8 cellular contexts compared by ENCODE assay signal in the genomic region with DNA sequence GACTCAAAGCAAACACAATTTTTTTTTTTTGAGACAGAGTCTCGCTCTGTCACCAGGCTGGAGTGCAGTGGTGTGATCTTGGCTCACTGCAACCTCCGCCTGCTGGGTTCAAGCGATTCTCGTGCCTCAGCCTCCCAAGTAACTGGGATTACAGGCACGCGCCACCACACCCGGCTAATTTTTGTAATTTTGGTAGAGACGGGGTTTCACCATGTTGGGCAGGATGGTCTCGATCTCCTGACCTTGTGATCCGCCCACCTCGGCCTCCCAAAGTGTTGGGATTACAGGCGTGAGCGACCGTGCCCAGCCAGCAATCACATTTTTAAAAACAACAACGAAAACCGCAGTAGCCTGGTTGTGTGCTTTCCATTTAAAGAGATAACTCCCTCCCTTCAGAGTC. TPM values are rescaled to one million over a fixed set of nuclear protein-coding genes. Genes with fewer than 3 reads are reported as not detected.
A peak's percentile ranks its signal among the peaks of the same experiment; 100 is the strongest.
DNase-seq lines count a peak whose midpoint lies in the region; ATAC-seq and TF ChIP-seq lines count a peak whose summit lies in the region.
"Not testable (repeated sequence)": the region's sequence is repeated elsewhere in the genome, so short reads cannot be mapped to it uniquely, and the experiment has no call there.

No MANE protein-coding gene starts in this region.

- CTCF ChIA-PET in PC-9 (lab: Charles Lee): interaction anchor here (1.3 kb wide), 1 partner anchor 8 kb away, joined by 5 read pairs; no protein-coding TSS in a partner anchor

- not testable (repeated sequence) for H3K27ac ChIP-seq in GM23248
- peak overlapping the region; percentile 67; the same call in 1 of the 2 replicates for H3K27ac ChIP-seq in PC-9
- peak overlapping the region; percentile 98 for H3K27ac ChIP-seq in left ventricle myocardium inferior (replicated peaks)
- H3K27ac ChIP-seq in upper lobe of left lung: peak overlapping the region; percentile 28 to 89 (median 85)

- not testable (repeated sequence) for H3K36me3 Mint-ChIP-seq in activated T-helper 1 cell treated with anti-CD3 and anti-CD28 coated beads, Interleukin-12 subunit alpha, Interleukin-12 subunit beta, Interleukin-2, Interleukin-4 antibody, amounts not matched to agents 30 ng/mL and 10 ng/mL and 1 ng/mL, durations not matched to agents 14 hours and 24 hours and 36 hours (ENCODE audit: low read depth); dendritic cell treated with granulocyte-macrophage colony-stimulating factor and Interleukin-4, amounts not matched to agents 40 ng/mL and 50 ng/mL, for 4 days (ENCODE audit: low read depth); naive thymus-derived CD8-positive, alpha-beta T cell

- H3F3A ChIP-seq in GM23248 (ENCODE audit: insufficient read depth) (peaks cover 41% of the 10 kb centered on the region), PC-9 (ENCODE audit: insufficient read depth, low read depth) (peaks cover 30% of the 10 kb centered on the region; the same call in 1 of the 2 replicates)

- peaks cover 23% of the 10 kb centered on the region for H3K4me1 ChIP-seq in GM23248 (ENCODE audit: insufficient read depth)
- peaks cover 42% of the 10 kb centered on the region for H3K4me1 ChIP-seq in PC-9 (replicated peaks; ENCODE audit: insufficient read depth)
- H3K4me1 ChIP-seq in left ventricle myocardium inferior: peaks cover 41% of the 10 kb centered on the region
- H3K4me1 ChIP-seq in skeletal muscle satellite cell (ENCODE audit: control insufficient read depth, insufficient read depth, low read length): peaks cover 35% of the 10 kb centered on the region
- peaks cover 30 to 45% (median 38%) of the 10 kb centered on the region in 4 donors for H3K4me1 ChIP-seq in upper lobe of left lung

- not testable (repeated sequence) for H3K9ac ChIP-seq in GM23248; skeletal muscle satellite cell (ENCODE audit: low read depth, low read length)

- ATAC-seq in naive thymus-derived CD8-positive, alpha-beta T cell; upper lobe of left lung (ENCODE audit: low FRiP score in 2 of 2): not testable (repeated sequence)

- not testable (repeated sequence) for H3K27ac Mint-ChIP-seq in activated T-helper 1 cell treated with anti-CD3 and anti-CD28 coated beads, Interleukin-12 subunit alpha, Interleukin-12 subunit beta, Interleukin-2, Interleukin-4 antibody, amounts not matched to agents 30 ng/mL and 10 ng/mL and 1 ng/mL, durations not matched to agents 14 hours and 24 hours and 36 hours
- H3K27ac Mint-ChIP-seq in dendritic cell treated with granulocyte-macrophage colony-stimulating factor and Interleukin-4, amounts not matched to agents 40 ng/mL and 50 ng/mL, for 4 days: peak overlapping the region; percentile 98
- H3K27ac Mint-ChIP-seq in naive thymus-derived CD8-positive, alpha-beta T cell: peak overlapping the region in 9 of 10 donors; percentile 92 to 99 (median 99)

- BruUV-seq in PC-9 (replicated peaks; lab: Mats Ljungman, UMichigan): not testable (repeated sequence)

- H3K9me3 ChIP-seq in GM23248 (ENCODE audit: low read depth); PC-9 (ENCODE audit: insufficient read depth, low read depth); left ventricle myocardium inferior (replicated peaks); skeletal muscle satellite cell (replicated peaks; ENCODE audit: low read length); upper lobe of left lung: not testable (repeated sequence)

- intact Hi-C loops in PC-9 (cut with micrococcal nuclease; ENCODE audit: unreplicated experiment): loop anchor here (1.0 to 5.0 kb wide), 6 partner anchors 26 to 666 kb away; a partner anchor contains a TSS
- intact Hi-C loops in activated T-helper 1 cell treated with anti-CD3 and anti-CD28 coated beads, Interleukin-12 subunit alpha, Interleukin-12 subunit beta, Interleukin-2, Interleukin-4 antibody, amounts not matched to agents 30 ng/mL and 10 ng/mL and 1 ng/mL, durations not matched to agents 14 hours and 24 hours and 36 hours (cut with micrococcal nuclease): loop anchor here (2.0 kb wide), 2 partner anchors 257 to 667 kb away; a partner anchor contains a TSS
- intact Hi-C loops in dendritic cell treated with granulocyte-macrophage colony-stimulating factor and Interleukin-4, amounts not matched to agents 40 ng/mL and 50 ng/mL, for 4 days (cut with micrococcal nuclease): loop anchor here (10.0 kb wide), 2 partner anchors 569 to 1359 kb away; a partner anchor contains a TSS
- intact Hi-C loops in left ventricle myocardium inferior (cut with micrococcal nuclease): not testable (repeated sequence)

- peak overlapping the region; percentile 92 for H3K4me3 Mint-ChIP-seq in activated T-helper 1 cell treated with anti-CD3 and anti-CD28 coated beads, Interleukin-12 subunit alpha, Interleukin-12 subunit beta, Interleukin-2, Interleukin-4 antibody, amounts not matched to agents 30 ng/mL and 10 ng/mL and 1 ng/mL, durations not matched to agents 14 hours and 24 hours and 36 hours
- H3K4me3 Mint-ChIP-seq in dendritic cell treated with granulocyte-macrophage colony-stimulating factor and Interleukin-4, amounts not matched to agents 40 ng/mL and 50 ng/mL, for 4 days: not testable (repeated sequence)
- peak overlapping the region in 7 of 10 donors; percentile 16 to 98 (median 92) for H3K4me3 Mint-ChIP-seq in naive thymus-derived CD8-positive, alpha-beta T cell

- H3K4me1 Mint-ChIP-seq in activated T-helper 1 cell treated with anti-CD3 and anti-CD28 coated beads, Interleukin-12 subunit alpha, Interleukin-12 subunit beta, Interleukin-2, Interleukin-4 antibody, amounts not matched to agents 30 ng/mL and 10 ng/mL and 1 ng/mL, durations not matched to agents 14 hours and 24 hours and 36 hours (ENCODE audit: low read depth): peaks cover 35% of the 10 kb centered on the region
- peaks cover 41% of the 10 kb centered on the region for H3K4me1 Mint-ChIP-seq in dendritic cell treated with granulocyte-macrophage colony-stimulating factor and Interleukin-4, amounts not matched to agents 40 ng/mL and 50 ng/mL, for 4 days (ENCODE audit: low read depth)
- peaks cover 19 to 41% (median 40%) of the 10 kb centered on the region in 4 donors for H3K4me1 Mint-ChIP-seq in naive thymus-derived CD8-positive, alpha-beta T cell

- in situ Hi-C loops in GM23248 (cut with MboI): not testable (repeated sequence)

- not testable (repeated sequence) for TF ChIP-seq EP300 in upper lobe of left lung (IDR thresholded peaks at IDR 0.05)

- not testable (repeated sequence) for H3K4me3 ChIP-seq in GM23248; left ventricle myocardium inferior; skeletal muscle satellite cell (ENCODE audit: low read length)
- H3K4me3 ChIP-seq in PC-9 (peak overlapping the region; percentile 68; the same call in 1 of the 2 replicates), upper lobe of left lung (peak overlapping the region in 2 of 4 donors; percentile 56 to 71)

- H4K20me1 ChIP-seq in GM23248 (ENCODE audit: insufficient read depth); PC-9 (ENCODE audit: insufficient read depth): not testable (repeated sequence)

- 57 to 60% methylated on average over 16 of the region's 16 CpGs for WGBS in GM23248 (ENCODE audit: low coverage in 1 of 2, low lambda C conversion rate in 2 of 2, missing lambda C conversion rate in 2 of 2), 2 experiments
- WGBS in upper lobe of left lung, 2 donors: 78 to 81% methylated on average over 16 of the region's 16 CpGs

- TF ChIP-seq CTCF in PC-9 (conservative IDR thresholded peaks at IDR 0.05); left ventricle myocardium inferior (IDR thresholded peaks at IDR 0.05; ENCODE audit: borderline replicate concordance); upper lobe of left lung (IDR thresholded peaks at IDR 0.05): not testable (repeated sequence)

- not testable (repeated sequence) for H3K9me2 ChIP-seq in GM23248 (ENCODE audit: insufficient read depth); PC-9 (ENCODE audit: insufficient read depth)

- not testable (repeated sequence) for H3K9me3 Mint-ChIP-seq in activated T-helper 1 cell treated with anti-CD3 and anti-CD28 coated beads, Interleukin-12 subunit alpha, Interleukin-12 subunit beta, Interleukin-2, Interleukin-4 antibody, amounts not matched to agents 30 ng/mL and 10 ng/mL and 1 ng/mL, durations not matched to agents 14 hours and 24 hours and 36 hours; dendritic cell treated with granulocyte-macrophage colony-stimulating factor and Interleukin-4, amounts not matched to agents 40 ng/mL and 50 ng/mL, for 4 days; naive thymus-derived CD8-positive, alpha-beta T cell

- H3K27me3 ChIP-seq in GM23248 (replicated peaks; ENCODE audit: insufficient read depth); PC-9 (ENCODE audit: insufficient read depth, low read depth); left ventricle myocardium inferior (ENCODE audit: low read depth); skeletal muscle satellite cell (ENCODE audit: control insufficient read depth, insufficient read depth, low read length); upper lobe of left lung: not testable (repeated sequence)

- H3K79me2 ChIP-seq in GM23248 (ENCODE audit: insufficient read depth); PC-9 (ENCODE audit: low read depth): not testable (repeated sequence)

- H3K27me3 Mint-ChIP-seq in activated T-helper 1 cell treated with anti-CD3 and anti-CD28 coated beads, Interleukin-12 subunit alpha, Interleukin-12 subunit beta, Interleukin-2, Interleukin-4 antibody, amounts not matched to agents 30 ng/mL and 10 ng/mL and 1 ng/mL, durations not matched to agents 14 hours and 24 hours and 36 hours (ENCODE audit: insufficient read depth): peaks cover 45% of the 10 kb centered on the region
- not testable (repeated sequence) for H3K27me3 Mint-ChIP-seq in dendritic cell treated with granulocyte-macrophage colony-stimulating factor and Interleukin-4, amounts not matched to agents 40 ng/mL and 50 ng/mL, for 4 days; naive thymus-derived CD8-positive, alpha-beta T cell

- POLR2A ChIA-PET in PC-9 (lab: Charles Lee; ENCODE audit: unreplicated experiment): not testable (repeated sequence)
- POLR2A ChIA-PET in naive thymus-derived CD8-positive, alpha-beta T cell (lab: Charles Lee): interaction anchor here (0.8 to 4.0 kb wide), 7 partner anchors 10 to 1360 kb away, joined by 3 to 77 read pairs (median 9); no protein-coding TSS in a partner anchor

- not testable (repeated sequence) for TF ChIP-seq POLR2A in upper lobe of left lung (IDR thresholded peaks at IDR 0.05)

- H3K4me2 ChIP-seq in GM23248 (ENCODE audit: unreplicated experiment): not testable (repeated sequence)
- H3K4me2 ChIP-seq in PC-9 (peak overlapping the region; percentile 89), skeletal muscle satellite cell (ENCODE audit: low read length) (peak overlapping the region; percentile 83)

- H3K36me3 ChIP-seq in GM23248 (ENCODE audit: low read depth); PC-9 (ENCODE audit: low read depth); left ventricle myocardium inferior; skeletal muscle satellite cell (ENCODE audit: insufficient read depth, low read length); upper lobe of left lung: not testable (repeated sequence)

- H2AFZ ChIP-seq in GM23248: peak overlapping the region; percentile 96
- H2AFZ ChIP-seq in PC-9: peak overlapping the region; percentile 84

- not testable (repeated sequence) for DNase-seq in GM23248; PC-9; activated T-helper 1 cell treated with anti-CD3 and anti-CD28 coated beads, Interleukin-12 subunit alpha, Interleukin-12 subunit beta, Interleukin-2, Interleukin-4 antibody, amounts not matched to agents 30 ng/mL and 10 ng/mL and 1 ng/mL, durations not matched to agents 14 hours and 24 hours and 36 hours (ENCODE audit: low spot score); left ventricle myocardium inferior; naive thymus-derived CD8-positive, alpha-beta T cell; upper lobe of left lung

RNA-seq across cellular contexts. Expression of a gene that starts 6.5 kb away (rescaled TPM):
- total RNA-seq in GM23248 (2014; rRNA removed; shearing (Covaris generic)): 3.4 and 4.0 TPM in 2 replicates
- 7.7 and 8.8 TPM in 2 replicates for polyA plus RNA-seq in GM23248 (2016; fragmentation: Nextera tagmentation; extraction: Ambion mirVana)
- total RNA-seq in PC-9 (2021) (26.7 and 32.8 TPM in 2 replicates), left ventricle myocardium inferior (90.2 TPM), upper lobe of left lung (10 to 100 TPM; 33.5 to 94.3 (median 44.9) TPM)
- total RNA-seq in activated T-helper 1 cell treated with anti-CD3 and anti-CD28 coated beads, Interleukin-12 subunit alpha, Interleukin-12 subunit beta, Interleukin-2, Interleukin-4 antibody, amounts not matched to agents 30 ng/mL and 10 ng/mL and 1 ng/mL, durations not matched to agents 14 hours and 24 hours and 36 hours: 0.41 and 0.69 TPM in 2 replicates
- total RNA-seq in naive thymus-derived CD8-positive, alpha-beta T cell: 1 to 10 TPM; 6.3 to 7.1 TPM
- 1 to 10 TPM; 7.4 to 7.8 (median 7.6) TPM for polyA plus RNA-seq in naive thymus-derived CD8-positive, alpha-beta T cell
- 14.2 and 15.1 TPM in 2 replicates for total RNA-seq in skeletal muscle satellite cell (2012; rRNA removed)
